Comparison of ENCODE assay signal across 7 cellular contexts in the genomic region with DNA sequence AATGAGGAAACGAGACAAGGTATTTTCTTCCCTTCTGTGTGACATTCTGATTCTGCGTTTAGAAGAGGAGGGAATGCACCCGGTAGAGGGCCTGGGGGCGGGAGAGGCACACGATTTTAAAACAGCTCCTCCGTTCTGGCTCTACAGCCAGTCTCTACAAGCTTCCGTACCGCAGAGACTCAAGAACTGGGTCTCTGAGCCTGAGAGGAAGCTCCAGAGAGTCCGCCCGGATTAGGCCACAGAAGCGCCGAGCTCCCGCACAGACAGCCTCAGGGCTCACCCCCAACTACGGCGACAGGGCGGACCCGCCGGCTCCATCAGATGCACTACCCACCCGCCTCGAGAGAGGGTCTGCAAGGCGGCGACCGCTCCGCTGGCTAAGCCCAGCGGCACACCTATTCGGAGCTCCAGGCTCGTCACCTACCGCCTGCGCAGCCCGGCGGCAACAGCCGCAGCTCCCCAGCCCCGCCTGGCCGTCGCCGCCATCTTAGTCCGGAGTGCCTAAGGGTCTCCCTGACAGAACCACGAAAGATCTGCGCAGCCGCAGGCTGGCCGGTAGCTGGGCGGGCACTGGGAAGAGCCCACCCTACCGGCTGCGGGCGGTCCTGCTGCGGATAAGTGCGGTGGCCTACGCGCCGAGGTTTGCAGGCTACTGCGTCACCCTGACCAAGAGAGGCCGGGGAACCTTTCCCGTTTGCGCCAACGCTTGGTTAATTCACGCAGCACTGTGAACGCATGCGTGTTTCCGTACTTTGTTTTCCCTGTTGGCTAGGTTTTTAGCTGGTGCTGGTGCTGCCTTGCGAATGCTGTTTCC.
DNase-seq lines count a peak whose midpoint lies in the region; ATAC-seq, FAIRE-seq and TF ChIP-seq lines count a peak whose summit lies in the region.

A gene (minus strand): TSS at position 499 of the 814 bp plus-strand sequence. CDS start 13 bp downstream, at position 486.

- peak; percentile 98 for DNase-seq in GM18507 (ENCODE audit: extremely low spot score, insufficient read length, low read depth)
- DNase-seq in NCI-H2029 treated with DMSO at 0.1 percent for 48 hours (lab: John Stamatoyannopoulos, UW) = peak; percentile 48
- peak; percentile 71 for DNase-seq in T-helper 9 cell
- DNase-seq in astrocyte of the cerebellum (ENCODE audit: low read depth) = peak; percentile 94
- DNase-seq in hepatic stellate cell (ENCODE audit: low spot score) = peak; percentile 99
- DNase-seq in retina = peak; percentile 97

- H3K4me3 ChIP-seq in astrocyte of the cerebellum (ENCODE audit: low read depth, low read length) = peak within 1 kb of the TSS; percentile 69

- TF ChIP-seq CTCF in astrocyte of the cerebellum (IDR thresholded peaks at IDR 0.05; ENCODE audit: low read depth, low read length, missing control alignments) = peak; percentile 57

- ATAC-seq in HG02981 (IDR thresholded peaks at IDR 0.05; ENCODE audit: unreplicated experiment) = peak; percentile 92

- in situ Hi-C loops in astrocyte of the cerebellum (cut with HindIII; ENCODE audit: low sequenced_read_pairs) = no loop called here

- peak; percentile 86 for FAIRE-seq in GM18507 (lab: Jason Lieb, UNC)

Comparison
In these comparisons a context has a peak if more than half of its experiments do, and no peak if none do; other contexts are left out.
1. Peak in every context shown above with its lines: DNase-seq, ATAC-seq and H3K4me3 ChIP-seq.
2. DNase-seq: peak in every context shown above with its lines; median percentile 99 in hepatic stellate cell; 98 in GM18507; 97 in retina; 94 in astrocyte of the cerebellum; 71 in T-helper 9 cell; 48 in NCI-H2029 treated with DMSO at 0.1 percent for 48 hours.